In genomic region chr6:26211963-26212362, GRCh38 we compare ENCODE assay signal across 2 cellular contexts.
TF ChIP-seq lines count a peak whose summit lies in the region.

No MANE protein-coding gene starts in this region.

TF ChIP-seq in HCT116, 20 proteins besides CTCF, POLR2A, EP300 and RAD21 (continued from another document):
- no peak for TF ChIP-seq YY1 (IDR thresholded peaks at IDR 0.05; ENCODE audit: extremely low read depth, insufficient replicate concordance, low read depth, low read length)
- TF ChIP-seq ZFX (IDR thresholded peaks at IDR 0.05) = no peak
- TF ChIP-seq JUND (IDR thresholded peaks at IDR 0.05) = no peak
- TF ChIP-seq EGR1 (IDR thresholded peaks at IDR 0.05; ENCODE audit: low read depth) = no peak
- no peak for TF ChIP-seq CBX3 (IDR thresholded peaks at IDR 0.05; ENCODE audit: low read depth)
- no peak for TF ChIP-seq ELF1 (IDR thresholded peaks at IDR 0.05; ENCODE audit: borderline replicate concordance, low read depth)
- TF ChIP-seq REST (IDR thresholded peaks at IDR 0.05; ENCODE audit: low read depth) = no peak

TF ChIP-seq in K562, 482 proteins besides CTCF, POLR2A, EP300 and RAD21 (continued from another document and continues in another):
- TF ChIP-seq HNRNPUL1 (IDR thresholded peaks at IDR 0.05; ENCODE audit: low read length) (no peak), SNRNP70 (optimal IDR thresholded peaks at IDR 0.05; ENCODE audit: low read depth, low read length) (no peak), PBX2 (CRISPR knock-in tag; IDR thresholded peaks at IDR 0.05; ENCODE audit: low read depth) (peak; percentile 59; the same call in 1 of the 2 replicates), PBX2 (tag; conservative IDR thresholded peaks at IDR 0.05; ENCODE audit: low read depth) (peak; percentile 93), KAT2B (IDR thresholded peaks at IDR 0.05; ENCODE audit: low read depth, low read length) (no peak), FOSL1 (tag; conservative IDR thresholded peaks at IDR 0.05) (no peak), ATF1 (CRISPR knock-in tag; IDR thresholded peaks at IDR 0.05) (no peak), ATF1 (tag; IDR thresholded peaks at IDR 0.05) (0 out of 2 replicates have a peak, but pooled peaks have one; percentile 42), ZNF324 (CRISPR knock-in tag; IDR thresholded peaks at IDR 0.05) (no peak), U2AF1 (optimal IDR thresholded peaks at IDR 0.05; ENCODE audit: low read depth, low read length) (peak; percentile 4), FOXA1 (IDR thresholded peaks at IDR 0.05; ENCODE audit: borderline replicate concordance) (no peak), POLR2G (IDR thresholded peaks at IDR 0.05; ENCODE audit: low read depth, low read length) (0 out of 2 replicates have a peak, but pooled peaks have one; percentile 22), ILF3 (IDR thresholded peaks at IDR 0.05; ENCODE audit: borderline replicate concordance) (0 out of 2 replicates have a peak, but pooled peaks have one; percentile 48), ZNF134 (CRISPR knock-in tag; conservative IDR thresholded peaks at IDR 0.05) (no peak), ARNT (IDR thresholded peaks at IDR 0.05) (peak in 1 of 2 experiments; percentile 55; a peak in 1 of 4 replicates), ZBED1 (IDR thresholded peaks at IDR 0.05) (no peak), FOXK2 (conservative IDR thresholded peaks at IDR 0.05 in 1 of 2, IDR thresholded peaks at IDR 0.05 in 1 of 2; ENCODE audit: low read depth in 2 of 2) (0 out of 4 replicates have a peak, but pooled peaks of 1 of the 2 experiments have one; percentile 33), ZNF644 (tag; IDR thresholded peaks at IDR 0.05; ENCODE audit: low read depth) (no peak), SMAD1 (IDR thresholded peaks at IDR 0.05; ENCODE audit: low read depth, low read length, partially characterized antibody) (no peak), ZNF23 (CRISPR knock-in tag; IDR thresholded peaks at IDR 0.05) (no peak), NCOA4 (IDR thresholded peaks at IDR 0.05; ENCODE audit: partially characterized antibody) (no peak), RFX1 (IDR thresholded peaks at IDR 0.05) (peak; percentile 19; the same call in 1 of the 2 replicates), NR2C2 (CRISPR knock-in tag; IDR thresholded peaks at IDR 0.05) (no peak), NR2C2 (tag; IDR thresholded peaks at IDR 0.05) (peak; percentile 48; the same call in 1 of the 2 replicates), KDM1A (IDR thresholded peaks at IDR 0.05) (peak in 1 of 2 experiments; percentile 13; a peak in 1 of 4 replicates), RFX5 (IDR thresholded peaks at IDR 0.05; ENCODE audit: low read depth, low read length) (no peak), ZNF318 (IDR thresholded peaks at IDR 0.05; ENCODE audit: borderline replicate concordance in 1 of 2, low read depth in 1 of 2) (peak in 1 of 2 experiments; percentile 49; a peak in 1 of 4 replicates), RCOR1 (IDR thresholded peaks at IDR 0.05; ENCODE audit: borderline replicate concordance in 1 of 2, low read depth in 2 of 2, low read length in 2 of 2) (peak in 1 of 2 experiments; percentile 28; a peak in 1 of 4 replicates), NR2C1 (IDR thresholded peaks at IDR 0.05) (peak; percentile 58), NR2C1 (tag; IDR thresholded peaks at IDR 0.05) (peak; percentile 65), RBBP5 (IDR thresholded peaks at IDR 0.05; ENCODE audit: borderline replicate concordance, insufficient read depth, low read length, poor library complexity, severe bottlenecking) (no peak), CHD4 (IDR thresholded peaks at IDR 0.05; ENCODE audit: insufficient read depth, insufficient replicate concordance, low read depth, low read length, poor library complexity, severe bottlenecking) (no peak), DPF2 (IDR thresholded peaks at IDR 0.05) (peak; percentile 48), ARID1B (IDR thresholded peaks at IDR 0.05) (0 out of 2 replicates have a peak, but pooled peaks have one; percentile 17), POLR2AphosphoS2 (IDR thresholded peaks at IDR 0.05; ENCODE audit: low read length) (peak; percentile 62; the same call in 1 of the 2 replicates), CGGBP1 (CRISPR knock-in tag; IDR thresholded peaks at IDR 0.05) (peak; percentile 44; the same call in 1 of the 2 replicates), ZNF354B (CRISPR knock-in tag; IDR thresholded peaks at IDR 0.05) (no peak), ATF3 (IDR thresholded peaks at IDR 0.05) (peak; percentile 29; the same call in 1 of the 2 replicates), ATF3 (CRISPR knock-in tag; conservative IDR thresholded peaks at IDR 0.05) (no peak), RBM22 (IDR thresholded peaks at IDR 0.05; ENCODE audit: low read depth, low read length, poor library complexity, severe bottlenecking) (no peak), BMI1 (IDR thresholded peaks at IDR 0.05; ENCODE audit: low read length) (no peak), SMARCA4 (IDR thresholded peaks at IDR 0.05) (no peak), PKNOX1 (IDR thresholded peaks at IDR 0.05) (peak; percentile 95)
- TF ChIP-seq, protein P1, sequence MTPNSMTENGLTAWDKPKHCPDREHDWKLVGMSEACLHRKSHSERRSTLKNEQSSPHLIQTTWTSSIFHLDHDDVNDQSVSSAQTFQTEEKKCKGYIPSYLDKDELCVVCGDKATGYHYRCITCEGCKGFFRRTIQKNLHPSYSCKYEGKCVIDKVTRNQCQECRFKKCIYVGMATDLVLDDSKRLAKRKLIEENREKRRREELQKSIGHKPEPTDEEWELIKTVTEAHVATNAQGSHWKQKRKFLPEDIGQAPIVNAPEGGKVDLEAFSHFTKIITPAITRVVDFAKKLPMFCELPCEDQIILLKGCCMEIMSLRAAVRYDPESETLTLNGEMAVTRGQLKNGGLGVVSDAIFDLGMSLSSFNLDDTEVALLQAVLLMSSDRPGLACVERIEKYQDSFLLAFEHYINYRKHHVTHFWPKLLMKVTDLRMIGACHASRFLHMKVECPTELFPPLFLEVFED (CRISPR knock-in tag; conservative IDR thresholded peaks at IDR 0.05) = 0 out of 2 replicates have a peak, but pooled peaks have one; percentile 16
- TF ChIP-seq, protein P2, sequence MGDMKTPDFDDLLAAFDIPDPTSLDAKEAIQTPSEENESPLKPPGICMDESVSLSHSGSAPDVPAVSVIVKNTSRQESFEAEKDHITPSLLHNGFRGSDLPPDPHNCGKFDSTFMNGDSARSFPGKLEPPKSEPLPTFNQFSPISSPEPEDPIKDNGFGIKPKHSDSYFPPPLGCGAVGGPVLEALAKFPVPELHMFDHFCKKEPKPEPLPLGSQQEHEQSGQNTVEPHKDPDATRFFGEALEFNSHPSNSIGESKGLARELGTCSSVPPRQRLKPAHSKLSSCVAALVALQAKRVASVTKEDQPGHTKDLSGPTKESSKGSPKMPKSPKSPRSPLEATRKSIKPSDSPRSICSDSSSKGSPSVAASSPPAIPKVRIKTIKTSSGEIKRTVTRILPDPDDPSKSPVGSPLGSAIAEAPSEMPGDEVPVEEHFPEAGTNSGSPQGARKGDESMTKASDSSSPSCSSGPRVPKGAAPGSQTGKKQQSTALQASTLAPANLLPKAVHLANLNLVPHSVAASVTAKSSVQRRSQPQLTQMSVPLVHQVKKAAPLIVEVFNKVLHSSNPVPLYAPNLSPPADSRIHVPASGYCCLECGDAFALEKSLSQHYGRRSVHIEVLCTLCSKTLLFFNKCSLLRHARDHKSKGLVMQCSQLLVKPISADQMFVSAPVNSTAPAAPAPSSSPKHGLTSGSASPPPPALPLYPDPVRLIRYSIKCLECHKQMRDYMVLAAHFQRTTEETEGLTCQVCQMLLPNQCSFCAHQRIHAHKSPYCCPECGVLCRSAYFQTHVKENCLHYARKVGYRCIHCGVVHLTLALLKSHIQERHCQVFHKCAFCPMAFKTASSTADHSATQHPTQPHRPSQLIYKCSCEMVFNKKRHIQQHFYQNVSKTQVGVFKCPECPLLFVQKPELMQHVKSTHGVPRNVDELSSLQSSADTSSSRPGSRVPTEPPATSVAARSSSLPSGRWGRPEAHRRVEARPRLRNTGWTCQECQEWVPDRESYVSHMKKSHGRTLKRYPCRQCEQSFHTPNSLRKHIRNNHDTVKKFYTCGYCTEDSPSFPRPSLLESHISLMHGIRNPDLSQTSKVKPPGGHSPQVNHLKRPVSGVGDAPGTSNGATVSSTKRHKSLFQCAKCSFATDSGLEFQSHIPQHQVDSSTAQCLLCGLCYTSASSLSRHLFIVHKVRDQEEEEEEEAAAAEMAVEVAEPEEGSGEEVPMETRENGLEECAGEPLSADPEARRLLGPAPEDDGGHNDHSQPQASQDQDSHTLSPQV (IDR thresholded peaks at IDR 0.05) = peak; percentile 27; the same call in 1 of the 2 replicates
